In the genomic region with DNA sequence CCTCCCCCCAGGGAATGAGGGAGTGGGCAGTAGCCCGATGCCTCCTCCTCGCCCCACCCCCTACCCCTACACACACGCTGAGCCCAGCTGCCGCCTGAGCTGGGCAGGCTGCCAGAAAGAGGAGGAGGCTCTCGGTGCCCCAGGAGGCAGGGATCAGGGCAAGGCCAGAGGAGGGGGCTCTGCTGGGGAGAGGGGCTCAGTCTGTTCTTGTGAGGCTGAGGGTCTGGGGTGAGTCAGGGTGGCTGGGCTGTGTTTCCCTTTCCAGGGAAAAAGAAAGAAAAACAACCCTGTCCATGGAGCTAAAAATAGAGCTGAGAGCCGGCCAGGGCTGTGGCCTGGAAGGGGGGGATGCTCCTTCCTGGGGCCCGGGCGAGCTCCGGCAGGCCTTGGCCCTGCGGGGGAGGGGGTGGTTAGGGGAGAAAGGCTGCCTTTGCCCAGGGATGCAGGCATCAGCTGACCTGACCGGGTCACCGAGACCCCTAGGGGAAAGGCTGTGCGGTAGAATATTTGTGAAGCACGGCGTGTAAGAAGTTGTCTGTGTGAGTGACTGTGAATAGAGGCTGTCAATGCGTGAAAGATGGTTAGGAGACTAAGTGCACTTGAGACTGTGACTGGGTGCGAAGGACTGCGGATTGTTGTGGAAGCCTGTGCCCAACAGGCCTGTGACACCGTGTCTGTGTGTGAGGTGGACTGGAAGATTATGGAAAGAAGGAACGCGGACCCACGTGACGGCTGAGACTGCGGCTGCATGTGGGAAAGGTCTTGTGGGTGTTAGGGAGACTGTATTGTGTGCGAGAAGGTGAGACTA, we compare ENCODE assay signal across 8 cellular contexts. TPM values are rescaled to one million over a fixed set of nuclear protein-coding genes. Genes with fewer than 3 reads are reported as not detected.
DNase-seq lines count a peak whose midpoint lies in the region; ATAC-seq, FAIRE-seq and TF ChIP-seq lines count a peak whose summit lies in the region.

No MANE protein-coding gene starts in this region.

- peak overlapping the region; percentile 97 for H3K4me3 ChIP-seq in bronchial epithelial cell (ENCODE audit: low read depth, low read length)
- peak overlapping the region; percentile 72 to 86 (median 84) for H3K4me3 ChIP-seq in skeletal muscle tissue (ENCODE audit: low read length in 3 of 3)

- no peaks in the 10 kb centered on the region for H3K9me3 ChIP-seq in skeletal muscle tissue (ENCODE audit: control insufficient read depth in 3 of 3, low read length in 3 of 3)

- peak overlapping the region; percentile 95 for H3K27ac ChIP-seq in skeletal muscle tissue (ENCODE audit: low read depth, low read length)

- POLR2A ChIA-PET in WTC11 (lab: Charles Lee) = interaction anchor here (1.8 to 3.4 kb wide), 2 partner anchors 10 to 16 kb away, joined by 5 to 14 read pairs; no protein-coding TSS in a partner anchor

- no peaks in the 10 kb centered on the region for H3K9me3 Mint-ChIP-seq in WTC11

- H3K27ac Mint-ChIP-seq in WTC11 = peak overlapping the region; percentile 95

- peak; percentile 67 for DNase-seq in DMS53 treated with DMSO at 0.1 percent for 48 hours (lab: John Stamatoyannopoulos, UW; ENCODE audit: unreplicated experiment)
- DNase-seq in NCI-H2171 (lab: John Stamatoyannopoulos, UW) = peak; percentile 72
- DNase-seq in WTC11 (ENCODE audit: low spot score) = peak; percentile 66
- DNase-seq in bronchial epithelial cell (ENCODE audit: low read depth) = peak; percentile 64
- DNase-seq in iPS-NIHi11 (ENCODE audit: low spot score) = peak; percentile 82

- CTCF ChIA-PET in WTC11 (lab: Charles Lee) = interaction anchor here (0.6 to 13.4 kb wide), 26 partner anchors 11 to 361 kb away, joined by 3 to 277 read pairs (median 5); partner anchors contain the start of genes MRPL43, PDZD7, SEMA4G and SFXN3

- peaks cover 10% of the 10 kb centered on the region for H3K36me3 ChIP-seq in bronchial epithelial cell (ENCODE audit: control insufficient read depth, insufficient read depth, low read length)
- H3K36me3 ChIP-seq in skeletal muscle tissue (ENCODE audit: control insufficient read depth in 3 of 3, insufficient read depth in 3 of 3, low read length in 3 of 3) = peaks cover 16% of the 10 kb centered on the region in 3 donors

- peaks cover 14% of the 10 kb centered on the region for H3K36me3 Mint-ChIP-seq in WTC11

- peaks cover 32% of the 10 kb centered on the region for H3K4me1 Mint-ChIP-seq in WTC11

- H3K27me3 ChIP-seq in bronchial epithelial cell (ENCODE audit: control insufficient read depth, insufficient read depth, low read length) (no peaks in the 10 kb centered on the region), skeletal muscle tissue (ENCODE audit: control insufficient read depth in 3 of 3, insufficient read depth in 3 of 3, low read length in 3 of 3) (no peaks in the 10 kb centered on the region)

- peak overlapping the region; percentile 83 for H3K4me3 Mint-ChIP-seq in WTC11

- H3K9ac ChIP-seq in skeletal muscle tissue (ENCODE audit: low read depth in 1 of 3, low read length in 3 of 3) = peak overlapping the region; percentile 86 to 98 (median 87)

- peaks cover 42 to 58% (median 47%) of the 10 kb centered on the region in 3 donors for H3K4me1 ChIP-seq in skeletal muscle tissue (ENCODE audit: control insufficient read depth in 3 of 3, insufficient read depth in 3 of 3, low read length in 3 of 3)

- peak; percentile 26 for ATAC-seq in HG02588 (IDR thresholded peaks at IDR 0.05; ENCODE audit: unreplicated experiment)
- peak; percentile 17 for ATAC-seq in WTC11
- ATAC-seq in GM21367 (IDR thresholded peaks at IDR 0.05; ENCODE audit: unreplicated experiment) = no peak

- TF ChIP-seq CTCF in WTC11 (IDR thresholded peaks at IDR 0.05) = no peak
- TF ChIP-seq CTCF in bronchial epithelial cell (IDR thresholded peaks at IDR 0.05; ENCODE audit: insufficient read depth, low read length, severe bottlenecking) = no peak

- H3K27me3 Mint-ChIP-seq in WTC11 (ENCODE audit: low read depth) = no peaks in the 10 kb centered on the region

- FAIRE-seq in bronchial epithelial cell (lab: Jason Lieb, UNC) = no peak

TF ChIP-seq in WTC11, 78 proteins besides CTCF, POLR2A, EP300 and RAD21 (continues in another document):
- TF ChIP-seq SMAD3 (CRISPR knock-in tag; IDR thresholded peaks at IDR 0.05; ENCODE audit: borderline replicate concordance) = no peak
- no peak for TF ChIP-seq JAZF1 (CRISPR knock-in tag; IDR thresholded peaks at IDR 0.05)
- TF ChIP-seq ZNF425 (CRISPR knock-in tag; conservative IDR thresholded peaks at IDR 0.05) = no peak
- 0 out of 2 replicates have a peak, but pooled peaks have one; percentile 24 for TF ChIP-seq PRDM15 (CRISPR knock-in tag; IDR thresholded peaks at IDR 0.05)
- TF ChIP-seq FOXP4 (CRISPR knock-in tag; IDR thresholded peaks at IDR 0.05) = 0 out of 2 replicates have a peak, but pooled peaks have one; percentile 29
- peak; percentile 63 for TF ChIP-seq USF2 (CRISPR knock-in tag; IDR thresholded peaks at IDR 0.05)

RNA-seq across cellular contexts. Expression of gene LZTS2, which starts 1.2 kb away (rescaled TPM):
- total RNA-seq in WTC11 (2021) (84.6 to 93.1 TPM (median 91.1 TPM) in 3 replicates), bronchial epithelial cell (30.0 and 36.5 TPM in 2 replicates), skeletal muscle tissue (37.6 TPM)

RNA-seq across cellular contexts. Expression of gene TWNK, which starts 11.0 kb away (rescaled TPM):
- total RNA-seq in WTC11 (2021) (24.5 to 28.2 TPM (median 26.2 TPM) in 3 replicates), bronchial epithelial cell (7.9 and 14.7 TPM in 2 replicates), skeletal muscle tissue (4.2 TPM)

RNA-seq across cellular contexts. Expression of gene MRPL43, which starts 11.1 kb away (rescaled TPM):
- total RNA-seq in WTC11 (2021) (81.0 to 91.3 TPM (median 85.9 TPM) in 3 replicates), bronchial epithelial cell (47.7 and 73.5 TPM in 2 replicates), skeletal muscle tissue (41.2 TPM)

RNA-seq across cellular contexts. Expression of gene SEMA4G, which starts 29.1 kb away (rescaled TPM):
- total RNA-seq in WTC11 (2021) = 9.7 to 13.0 TPM (median 11.8 TPM) in 3 replicates
- total RNA-seq in bronchial epithelial cell = 0.26 and 0.51 TPM in 2 replicates
- total RNA-seq in skeletal muscle tissue = 0.52 TPM

RNA-seq across cellular contexts. Expression of gene PDZD7, which starts 32.5 kb away (rescaled TPM):
- total RNA-seq in WTC11 (2021) = 1.9 to 2.7 TPM (median 2.6 TPM) in 3 replicates
- 0.13 and 0.26 TPM in 2 replicates for total RNA-seq in bronchial epithelial cell
- total RNA-seq in skeletal muscle tissue = 1.0 TPM
